14 cellular contexts compared by ENCODE assay signal in genomic region chr1:43540653-43541071, GRCh38. TPM values are rescaled to one million over a fixed set of nuclear protein-coding genes. Genes with fewer than 3 reads are reported as not detected.
DNase-seq lines count a peak whose midpoint lies in the region; ATAC-seq and TF ChIP-seq lines count a peak whose summit lies in the region.
"Had no signal": no experiment of that assay in that cellular context is flagged by ENCODE, and none has a peak within 500 bp of the region (broad histone marks: within the 10 kb centered on the region; RNA-seq: fewer than 3 reads in every experiment).

No MANE protein-coding gene starts in this region.

- no peaks in the 10 kb centered on the region for H3K36me3 ChIP-seq in prostate gland
- H3K36me3 ChIP-seq: heart right ventricle had no signal

- DNase-seq in astrocyte of the spinal cord (ENCODE audit: low read depth, low spot score) (peak; percentile 59), prostate gland (ENCODE audit: low spot score) (no peak), COR-L47 (lab: John Stamatoyannopoulos, UW) (no peak), left colon (no peak)
- DNase-seq: central memory CD4-positive, alpha-beta T cell; heart right ventricle; natural killer cell; NCI-H2029; stimulated activated CD4-positive, alpha-beta T cell treated with anti-CD3 and anti-CD28 coated beads, Interleukin-4, amount 100 ng/mL, for 4 hours; T-helper 2 cell had no signal

- no peak overlapping the region for H3K4me3 ChIP-seq in astrocyte of the spinal cord (ENCODE audit: low read depth, low read length)
- no peak overlapping the region for H3K4me3 ChIP-seq in prostate gland
- H3K4me3 ChIP-seq: heart right ventricle had no signal

- WGBS in prostate gland, result 20% methylated on average over 15 of the region's 15 CpGs

- no peaks in the 10 kb centered on the region for H3K9me3 ChIP-seq in prostate gland
- H3K9me3 ChIP-seq: heart right ventricle had no signal

- in situ Hi-C loops in astrocyte of the spinal cord (cut with HindIII; ENCODE audit: low sequenced_read_pairs), result no loop called here

- ATAC-seq in GM21360 (IDR thresholded peaks at IDR 0.05; ENCODE audit: unreplicated experiment) (no peak), GM18498 (IDR thresholded peaks at IDR 0.05; ENCODE audit: unreplicated experiment) (no peak), left colon (no peak)
- ATAC-seq: natural killer cell had no signal

- peaks cover 72% of the 10 kb centered on the region for H3K4me1 ChIP-seq in prostate gland (replicated peaks)

- no peaks in the 10 kb centered on the region for H3K27me3 ChIP-seq in layer of hippocampus (ENCODE audit: control insufficient read depth, insufficient read depth, low read length)
- no peaks in the 10 kb centered on the region for H3K27me3 ChIP-seq in prostate gland (replicated peaks; ENCODE audit: insufficient read depth)
- H3K27me3 ChIP-seq: heart right ventricle had no signal

- intact Hi-C loops in prostate gland (cut with DNase I) (no loop called here), left colon (cut with DNase I, micrococcal nuclease) (no loop called here)

- H3K27ac ChIP-seq in 22Rv1 (peak overlapping the region; percentile 92), layer of hippocampus (ENCODE audit: low read depth, low read length) (peak overlapping the region; percentile 90), prostate gland (peak overlapping the region; percentile 71 to 97)

- TF ChIP-seq POLR2A in prostate gland (IDR thresholded peaks at IDR 0.05), result no peak

- no peak for TF ChIP-seq CTCF in 22Rv1 (IDR thresholded peaks at IDR 0.05)
- TF ChIP-seq CTCF in astrocyte of the spinal cord (IDR thresholded peaks at IDR 0.05; ENCODE audit: low read depth, low read length), result no peak
- TF ChIP-seq CTCF in prostate gland (IDR thresholded peaks at IDR 0.05), result no peak

RNA-seq across cellular contexts. Expression of gene PTPRF, which starts 10.0 kb away (rescaled TPM):
- total RNA-seq in prostate gland, result 100 to 1,000 TPM; 182 to 292 TPM
- total RNA-seq in left colon, result 100 to 1,000 TPM; 514 to 671 TPM
